Comparison of ENCODE assay signal across 9 cellular contexts in genomic region chr1:12472798-12473551, GRCh38.
DNase-seq lines count a peak whose midpoint lies in the region; ATAC-seq and TF ChIP-seq lines count a peak whose summit lies in the region.
"Had no signal": no experiment of that assay in that cellular context is flagged by ENCODE, and none has a peak within 500 bp of the region (broad histone marks: within the 10 kb centered on the region; RNA-seq: fewer than 3 reads in every experiment).

No MANE protein-coding gene starts in this region.

- no peaks in the 10 kb centered on the region for H3K9me3 Mint-ChIP-seq in activated CD4-positive, alpha-beta T cell treated with anti-CD3 and anti-CD28 coated beads, Interleukin-2, amount 10 ng/mL, durations not matched to agents 24 days and 14 days
- peaks cover 31% of the 10 kb centered on the region for H3K9me3 Mint-ChIP-seq in endodermal cell

- intact Hi-C loops in activated CD4-positive, alpha-beta T cell treated with anti-CD3 and anti-CD28 coated beads, Interleukin-2, amount 10 ng/mL, durations not matched to agents 24 days and 14 days (cut with micrococcal nuclease): loop anchor here (1.0 kb wide), 3 partner anchors 24 to 39 kb away; no protein-coding TSS in a partner anchor

- no peak for ATAC-seq in HG02571 (IDR thresholded peaks at IDR 0.05; ENCODE audit: unreplicated experiment)
- ATAC-seq: left colon had no signal

- H3K27ac ChIP-seq in endodermal cell (ENCODE audit: low read depth, low read length): no peak overlapping the region
- H3K27ac ChIP-seq in mesenchymal stem cell (ENCODE audit: low read length, poor library complexity, severe bottlenecking): no peak overlapping the region

- H2AK5ac ChIP-seq in mesenchymal stem cell (ENCODE audit: low read length, severe bottlenecking): no peak overlapping the region

- H3K9me3 ChIP-seq in endodermal cell (ENCODE audit: control insufficient read depth, low read length) (peaks cover 32% of the 10 kb centered on the region), mesenchymal stem cell (ENCODE audit: control insufficient read depth, low read length) (no peaks in the 10 kb centered on the region)

- H3K27me3 ChIP-seq in endodermal cell (ENCODE audit: control insufficient read depth, insufficient read depth, low read length, poor library complexity, severe bottlenecking) (no peaks in the 10 kb centered on the region), mesenchymal stem cell (ENCODE audit: control insufficient read depth in 1 of 2, insufficient read depth in 1 of 2, low read length in 2 of 2) (peaks cover 0 to 8% of the 10 kb centered on the region in 2 experiments)

- H3K23ac ChIP-seq in mesenchymal stem cell (ENCODE audit: low read length in 2 of 2): no peak overlapping the region

- DNase-seq in GM12865 (ENCODE audit: low read depth): peak; percentile 56
- DNase-seq in activated CD4-positive, alpha-beta T cell treated with anti-CD3 and anti-CD28 coated beads, Interleukin-2, amount 10 ng/mL, durations not matched to agents 24 days and 14 days: peak; percentile 87
- no peak for DNase-seq in endodermal cell
- DNase-seq in stimulated activated CD4-positive, alpha-beta T cell treated with anti-CD3 and anti-CD28 coated beads, Interleukin-4, amount 100 ng/mL, for 1 hour: peak; percentile 75
- no peak for DNase-seq in cerebellar nuclear complex (lab: John Stamatoyannopoulos, UW)
- DNase-seq in SW 1271 (lab: John Stamatoyannopoulos, UW): no peak
- no peak for DNase-seq in mesenchymal stem cell

- H3K9ac ChIP-seq in endodermal cell (ENCODE audit: extremely low read depth, low read length, poor library complexity, severe bottlenecking) (no peak overlapping the region), mesenchymal stem cell (ENCODE audit: low read length) (no peak overlapping the region)

- no peak overlapping the region for H2BK5ac ChIP-seq in mesenchymal stem cell (ENCODE audit: low read depth, low read length, poor library complexity, severe bottlenecking)

- H4K8ac ChIP-seq in mesenchymal stem cell (ENCODE audit: low read length): no peak overlapping the region

- H3K4me3 Mint-ChIP-seq in activated CD4-positive, alpha-beta T cell treated with anti-CD3 and anti-CD28 coated beads, Interleukin-2, amount 10 ng/mL, durations not matched to agents 24 days and 14 days: peak overlapping the region; percentile 77
- no peak overlapping the region for H3K4me3 Mint-ChIP-seq in endodermal cell

- H3K4me3 ChIP-seq in GM12865 (ENCODE audit: low read depth, low read length) (no peak overlapping the region), endodermal cell (ENCODE audit: low read length) (peak overlapping the region; percentile 43), mesenchymal stem cell (ENCODE audit: insufficient read depth in 1 of 2, low read depth in 1 of 2, low read length in 2 of 2) (no peak overlapping the region)

- no peaks in the 10 kb centered on the region for H3K27me3 Mint-ChIP-seq in activated CD4-positive, alpha-beta T cell treated with anti-CD3 and anti-CD28 coated beads, Interleukin-2, amount 10 ng/mL, durations not matched to agents 24 days and 14 days
- no peaks in the 10 kb centered on the region for H3K27me3 Mint-ChIP-seq in endodermal cell (ENCODE audit: insufficient read depth)

- no peak overlapping the region for H2BK15ac ChIP-seq in mesenchymal stem cell (ENCODE audit: low read depth, poor library complexity, severe bottlenecking)

- peaks cover 34% of the 10 kb centered on the region for H3K36me3 Mint-ChIP-seq in activated CD4-positive, alpha-beta T cell treated with anti-CD3 and anti-CD28 coated beads, Interleukin-2, amount 10 ng/mL, durations not matched to agents 24 days and 14 days (ENCODE audit: low read depth)
- peaks cover 48% of the 10 kb centered on the region for H3K36me3 Mint-ChIP-seq in endodermal cell (ENCODE audit: low read depth)

- no peak overlapping the region for H4K91ac ChIP-seq in mesenchymal stem cell (ENCODE audit: low read length)

- H3K14ac ChIP-seq in mesenchymal stem cell (ENCODE audit: low read length in 2 of 2): no peak overlapping the region

- no peak overlapping the region for H3K4me2 ChIP-seq in mesenchymal stem cell (ENCODE audit: low read length, poor library complexity, severe bottlenecking)

- H3K4me1 ChIP-seq in endodermal cell (ENCODE audit: control insufficient read depth, insufficient read depth, low read length): no peaks in the 10 kb centered on the region
- H3K4me1 ChIP-seq in mesenchymal stem cell (ENCODE audit: control insufficient read depth, insufficient read depth, low read depth, low read length): no peaks in the 10 kb centered on the region

- TF ChIP-seq CTCF in GM12865 (IDR thresholded peaks at IDR 0.05; ENCODE audit: insufficient read depth, low read depth, low read length, missing control alignments) (no peak), endodermal cell (conservative IDR thresholded peaks at IDR 0.05) (no peak)

- H2BK120ac ChIP-seq in mesenchymal stem cell (ENCODE audit: low read depth, low read length): no peak overlapping the region

- H2BK12ac ChIP-seq in mesenchymal stem cell (ENCODE audit: low read length in 2 of 2): no peak overlapping the region

- peaks cover 71% of the 10 kb centered on the region for H3K4me1 Mint-ChIP-seq in activated CD4-positive, alpha-beta T cell treated with anti-CD3 and anti-CD28 coated beads, Interleukin-2, amount 10 ng/mL, durations not matched to agents 24 days and 14 days
- H3K4me1 Mint-ChIP-seq in endodermal cell: peaks cover 4% of the 10 kb centered on the region

- 92% methylated on average over 11 to 12 of the region's 12 CpGs for WGBS in endodermal cell (ENCODE audit: insufficient coverage in 1 of 2, insufficient read length in 1 of 2), 2 experiments
- WGBS in mesenchymal stem cell: 94% methylated on average over 11 of the region's 12 CpGs

- no peak overlapping the region for H3K18ac ChIP-seq in mesenchymal stem cell (ENCODE audit: low read depth in 1 of 2, low read length in 2 of 2)

- no peaks in the 10 kb centered on the region for H3K79me1 ChIP-seq in mesenchymal stem cell (replicated peaks; ENCODE audit: low read length, poor library complexity, severe bottlenecking)

- H3K4ac ChIP-seq in mesenchymal stem cell (ENCODE audit: low read depth in 1 of 2, low read length in 2 of 2): no peak overlapping the region

- peaks cover 24% of the 10 kb centered on the region for H3K36me3 ChIP-seq in endodermal cell (ENCODE audit: control insufficient read depth, insufficient read depth, low read length)
- peaks cover 0 to 4% of the 10 kb centered on the region in 2 experiments for H3K36me3 ChIP-seq in mesenchymal stem cell (ENCODE audit: control insufficient read depth in 1 of 2, insufficient read depth in 2 of 2, low read depth in 1 of 2, low read length in 2 of 2)

- peak overlapping the region; percentile 94 for H3K27ac Mint-ChIP-seq in activated CD4-positive, alpha-beta T cell treated with anti-CD3 and anti-CD28 coated beads, Interleukin-2, amount 10 ng/mL, durations not matched to agents 24 days and 14 days
- H3K27ac Mint-ChIP-seq in endodermal cell: no peak overlapping the region

- no peak overlapping the region for H2AFZ ChIP-seq in mesenchymal stem cell (ENCODE audit: low read depth, low read length)

Comparison
In these comparisons a context has a peak if more than half of its experiments do, and no peak if none do; other contexts are left out.
1. DNase-seq: peak in GM12865 (single experiment), activated CD4-positive, alpha-beta T cell treated with anti-CD3 and anti-CD28 coated beads, Interleukin-2, amount 10 ng/mL, durations not matched to agents 24 days and 14 days (single experiment) and stimulated activated CD4-positive, alpha-beta T cell treated with anti-CD3 and anti-CD28 coated beads, Interleukin-4, amount 100 ng/mL, for 1 hour (single experiment); none in endodermal cell (single experiment), cerebellar nuclear complex (0 of 2), SW 1271 (0 of 2) and mesenchymal stem cell (single experiment).